Comparison of ENCODE assay signal across 2 cellular contexts in the genomic region with DNA sequence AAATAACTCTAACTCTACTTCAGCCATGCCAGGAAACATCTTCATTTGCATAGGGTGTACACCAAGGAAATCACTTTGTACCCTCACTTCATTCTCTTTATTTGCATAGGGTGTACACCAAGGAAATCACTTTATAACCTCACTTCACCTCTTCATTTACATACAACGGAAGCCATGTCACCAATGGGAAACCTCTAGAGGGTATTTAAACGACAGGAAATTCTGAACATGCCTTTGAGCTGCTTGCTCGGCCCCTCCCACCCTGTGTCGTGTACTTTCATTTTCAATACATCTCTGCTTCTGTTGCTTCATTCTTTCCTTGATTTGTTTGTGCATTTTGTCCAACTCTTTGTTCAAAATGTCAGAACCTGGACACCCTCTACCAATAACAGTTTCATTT.
TF ChIP-seq lines count a peak whose summit lies in the region.

No MANE protein-coding gene starts in this region.

TF ChIP-seq in IMR-90, 13 proteins besides CTCF, POLR2A, EP300 and RAD21:
- no peak for TF ChIP-seq MAZ (IDR thresholded peaks at IDR 0.05; ENCODE audit: borderline replicate concordance, low read depth, low read length)
- TF ChIP-seq BHLHE40 (IDR thresholded peaks at IDR 0.05; ENCODE audit: low read depth, low read length), result no peak
TF ChIP-seq in IMR-90: peak in this region for 0.

TF ChIP-seq in H1, 55 proteins besides CTCF, POLR2A, EP300 and RAD21:
- TF ChIP-seq, protein P1, sequence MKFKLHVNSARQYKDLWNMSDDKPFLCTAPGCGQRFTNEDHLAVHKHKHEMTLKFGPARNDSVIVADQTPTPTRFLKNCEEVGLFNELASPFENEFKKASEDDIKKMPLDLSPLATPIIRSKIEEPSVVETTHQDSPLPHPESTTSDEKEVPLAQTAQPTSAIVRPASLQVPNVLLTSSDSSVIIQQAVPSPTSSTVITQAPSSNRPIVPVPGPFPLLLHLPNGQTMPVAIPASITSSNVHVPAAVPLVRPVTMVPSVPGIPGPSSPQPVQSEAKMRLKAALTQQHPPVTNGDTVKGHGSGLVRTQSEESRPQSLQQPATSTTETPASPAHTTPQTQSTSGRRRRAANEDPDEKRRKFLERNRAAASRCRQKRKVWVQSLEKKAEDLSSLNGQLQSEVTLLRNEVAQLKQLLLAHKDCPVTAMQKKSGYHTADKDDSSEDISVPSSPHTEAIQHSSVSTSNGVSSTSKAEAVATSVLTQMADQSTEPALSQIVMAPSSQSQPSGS (IDR thresholded peaks at IDR 0.05; ENCODE audit: low read length), result no peak
- no peak for TF ChIP-seq BCL11A (IDR thresholded peaks at IDR 0.05; ENCODE audit: low read depth in 2 of 2, low read length in 2 of 2)
- no peak for TF ChIP-seq TAF7 (optimal IDR thresholded peaks at IDR 0.05; ENCODE audit: borderline replicate concordance, low read depth, low read length)
- no peak for TF ChIP-seq NRF1 (IDR thresholded peaks at IDR 0.05; ENCODE audit: low read depth, low read length)
- TF ChIP-seq RBBP5 (IDR thresholded peaks at IDR 0.05; ENCODE audit: borderline replicate concordance, low read depth, low read length), result no peak
- no peak for TF ChIP-seq HDAC2 (IDR thresholded peaks at IDR 0.05; ENCODE audit: borderline replicate concordance in 1 of 2, low read depth in 2 of 2, low read length in 2 of 2)
- TF ChIP-seq SP2 (IDR thresholded peaks at IDR 0.05; ENCODE audit: low read length), result no peak
- no peak for TF ChIP-seq CHD2 (IDR thresholded peaks at IDR 0.05; ENCODE audit: low read length)
- no peak for TF ChIP-seq SP4 (IDR thresholded peaks at IDR 0.05; ENCODE audit: low read length)
- no peak for TF ChIP-seq MAFK (IDR thresholded peaks at IDR 0.05; ENCODE audit: low read depth, low read length)
- no peak for TF ChIP-seq POU5F1 (IDR thresholded peaks at IDR 0.05; ENCODE audit: low read depth, low read length)
- no peak for TF ChIP-seq ASH2L (IDR thresholded peaks at IDR 0.05; ENCODE audit: low read length)
- TF ChIP-seq RFX5 (IDR thresholded peaks at IDR 0.05; ENCODE audit: borderline replicate concordance, low read depth, low read length), result no peak
- TF ChIP-seq EGR1 (IDR thresholded peaks at IDR 0.05; ENCODE audit: borderline replicate concordance, low read depth, low read length), result no peak
- no peak for TF ChIP-seq GABPA (IDR thresholded peaks at IDR 0.05; ENCODE audit: borderline replicate concordance, insufficient read depth, low read length)
